ENCODE assay signal across 20 cellular contexts in the genomic region with DNA sequence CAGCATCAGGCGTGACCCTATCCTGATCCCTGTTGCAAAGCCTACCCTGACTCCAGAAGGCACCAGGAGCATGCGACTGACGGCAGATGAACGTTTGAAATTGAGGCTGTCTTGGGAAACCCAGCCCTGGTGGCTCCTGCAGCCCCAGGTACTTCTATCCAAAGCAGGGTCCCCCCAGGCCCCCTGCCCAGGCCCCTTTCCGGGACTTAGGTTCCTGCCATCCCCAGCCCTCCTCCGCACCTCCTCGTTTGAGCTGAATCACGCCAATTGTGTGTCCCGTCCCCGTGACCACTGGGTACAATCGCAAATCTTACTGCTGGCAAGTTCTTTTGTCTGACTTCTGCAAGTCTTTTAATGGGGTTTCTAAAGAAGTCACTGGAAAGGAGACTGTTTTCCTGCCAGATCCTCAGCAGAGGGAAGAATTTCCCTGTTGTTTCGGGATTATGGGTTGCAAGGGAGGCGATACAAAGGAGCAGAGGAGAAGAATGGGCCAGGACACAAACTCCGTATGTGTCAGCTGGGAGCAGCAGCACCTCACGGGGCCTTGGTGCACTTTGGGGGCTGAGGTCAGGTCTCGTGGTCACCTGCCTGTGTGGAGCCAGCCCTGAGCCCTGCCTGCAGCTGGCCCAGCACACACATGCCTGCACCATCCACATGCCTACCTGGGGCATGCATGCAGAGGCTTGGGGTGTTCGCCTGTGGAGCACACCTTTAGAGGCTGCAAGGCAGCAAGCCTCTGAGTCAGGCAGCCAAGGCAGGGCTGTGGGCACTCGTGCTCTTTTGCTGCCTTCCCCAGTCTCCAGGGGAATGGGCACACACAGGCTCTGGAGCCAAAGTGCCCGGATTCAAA. TPM values are rescaled to one million over a fixed set of nuclear protein-coding genes. Genes with fewer than 3 reads are reported as not detected.
DNase-seq lines count a peak whose midpoint lies in the region; ATAC-seq and TF ChIP-seq lines count a peak whose summit lies in the region.
"Had no signal": no experiment of that assay in that cellular context is flagged by ENCODE, and none has a peak within 500 bp of the region (broad histone marks: within the 10 kb centered on the region; RNA-seq: fewer than 3 reads in every experiment).

No MANE protein-coding gene starts in this region.

- H3K4me3 ChIP-seq in Panc1 (ENCODE audit: low read depth in 2 of 2, low read length in 2 of 2): no peak overlapping the region
- H3K4me3 ChIP-seq: adrenal gland, breast epithelium, heart left ventricle had no signal

- ATAC-seq in Panc1 (0 out of 2 replicates have a peak, but pooled peaks have one; percentile 19), HG02763 (IDR thresholded peaks at IDR 0.05; ENCODE audit: unreplicated experiment) (no peak)
- ATAC-seq: heart left ventricle had no signal

- no peak overlapping the region for H3K27ac ChIP-seq in Panc1 (ENCODE audit: low read length)
- H3K27ac ChIP-seq in temporal lobe (ENCODE audit: low read depth, low read length): peak overlapping the region; percentile 19
- H3K27ac ChIP-seq: adrenal gland, breast epithelium, C4-2B, heart left ventricle had no signal

- CTCF ChIA-PET in Panc1 (lab: Charles Lee): interaction anchor here (0.6 to 1.0 kb wide), 3 partner anchors 70 to 261 kb away, joined by 3 to 4 read pairs (median 4); no protein-coding TSS in a partner anchor
- CTCF ChIA-PET in HEK293T (lab: Yijun Ruan, JAX): interaction anchor here (1.0 kb wide), 1 partner anchor 16 kb away, joined by 3 read pairs; no protein-coding TSS in a partner anchor

- H3K4me1 ChIP-seq in Panc1 (ENCODE audit: control insufficient read depth, insufficient read depth, low read length): no peaks in the 10 kb centered on the region
- H3K4me1 ChIP-seq: adrenal gland, breast epithelium, heart left ventricle had no signal

- intact Hi-C loops in Panc1 (cut with micrococcal nuclease; ENCODE audit: unreplicated experiment): loop anchor here (1.0 kb wide), 1 partner anchor 75 kb away; no protein-coding TSS in a partner anchor

- TF ChIP-seq CTCF in Panc1 (IDR thresholded peaks at IDR 0.05): no peak

- no TSS peak for BruUV-seq in Panc1 (replicated peaks; lab: Mats Ljungman, UMichigan)

- no peaks in the 10 kb centered on the region for H3K36me3 ChIP-seq in Panc1 (ENCODE audit: control insufficient read depth, insufficient read depth, low read length)
- H3K36me3 ChIP-seq: adrenal gland, breast epithelium, heart left ventricle had no signal

- in situ Hi-C loops in Panc1 (cut with HindIII; ENCODE audit: low pct_unique_long_range_greater_than_20kb, low sequenced_read_pairs): no loop called here

- POLR2A ChIA-PET in Panc1 (lab: Charles Lee) (no interaction called here), HEK293T (lab: Yijun Ruan, JAX) (no interaction called here)

- H3K27me3 ChIP-seq in Panc1 (ENCODE audit: control insufficient read depth, insufficient read depth, low read length): no peaks in the 10 kb centered on the region
- H3K27me3 ChIP-seq: adrenal gland, breast epithelium had no signal

- no peak for DNase-seq in Panc1 (ENCODE audit: low read depth, low spot score)
- DNase-seq in ecto neural progenitor cell (ENCODE audit: low spot score): peak; percentile 72
- DNase-seq in medulla oblongata (ENCODE audit: extremely low spot score): peak; percentile 66
- DNase-seq in HEK293T (ENCODE audit: extremely low spot score): no peak
- no peak for DNase-seq in MV-4-11 (lab: John Stamatoyannopoulos, UW)
- DNase-seq: activated CD4-positive, CD25-positive, alpha-beta regulatory T cell treated with anti-CD3 and anti-CD28 coated beads, Interleukin-2, amount 50 U/mL, for 72 hours; activated T-cell treated with anti-CD3 and anti-CD28 coated beads, Interleukin-2, amount 50 U/mL, for 1 hour; adrenal gland; H7; heart left ventricle; Karpas-422; NCI-H1694 treated with DMSO at 0.1 percent for 48 hours; NCI-H2171 treated with DMSO at 0.1 percent for 48 hours; NCI-H526; T-helper 1 cell had no signal

- H3K9me3 ChIP-seq in Panc1 (ENCODE audit: control insufficient read depth, insufficient read depth, low read depth, low read length): no peaks in the 10 kb centered on the region
- H3K9me3 ChIP-seq: adrenal gland, breast epithelium, heart left ventricle had no signal

TF ChIP-seq in HEK293T, 16 proteins besides CTCF, POLR2A, EP300 and RAD21:
- TF ChIP-seq NFRKB (IDR thresholded peaks at IDR 0.05): no peak
- no peak for TF ChIP-seq ARNT (IDR thresholded peaks at IDR 0.05)
- no peak for TF ChIP-seq LEF1 (IDR thresholded peaks at IDR 0.05; ENCODE audit: borderline replicate concordance)
- TF ChIP-seq TARDBP (IDR thresholded peaks at IDR 0.05): no peak
- no peak for TF ChIP-seq ELF4 (IDR thresholded peaks at IDR 0.05)
- no peak for TF ChIP-seq FOXA1 (IDR thresholded peaks at IDR 0.05)
- TF ChIP-seq BHLHE40 (IDR thresholded peaks at IDR 0.05; ENCODE audit: borderline replicate concordance): no peak
- TF ChIP-seq, protein P1, sequence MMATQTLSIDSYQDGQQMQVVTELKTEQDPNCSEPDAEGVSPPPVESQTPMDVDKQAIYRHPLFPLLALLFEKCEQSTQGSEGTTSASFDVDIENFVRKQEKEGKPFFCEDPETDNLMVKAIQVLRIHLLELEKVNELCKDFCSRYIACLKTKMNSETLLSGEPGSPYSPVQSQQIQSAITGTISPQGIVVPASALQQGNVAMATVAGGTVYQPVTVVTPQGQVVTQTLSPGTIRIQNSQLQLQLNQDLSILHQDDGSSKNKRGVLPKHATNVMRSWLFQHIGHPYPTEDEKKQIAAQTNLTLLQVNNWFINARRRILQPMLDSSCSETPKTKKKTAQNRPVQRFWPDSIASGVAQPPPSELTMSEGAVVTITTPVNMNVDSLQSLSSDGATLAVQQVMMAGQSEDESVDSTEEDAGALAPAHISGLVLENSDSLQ (IDR thresholded peaks at IDR 0.05): no peak
- TF ChIP-seq L3MBTL2 (conservative IDR thresholded peaks at IDR 0.05): no peak
- TF ChIP-seq HDGF (IDR thresholded peaks at IDR 0.05; ENCODE audit: borderline replicate concordance): no peak
- TF ChIP-seq FOXK2 (IDR thresholded peaks at IDR 0.05): no peak
- no peak for TF ChIP-seq ZNF384 (IDR thresholded peaks at IDR 0.05)
- no peak for TF ChIP-seq SUZ12 (IDR thresholded peaks at IDR 0.05)
- TF ChIP-seq CTBP1 (IDR thresholded peaks at IDR 0.05; ENCODE audit: borderline replicate concordance): no peak

RNA-seq across cellular contexts. Expression of a gene that starts 35.8 kb away (rescaled TPM):
- 0.80 TPM for total RNA-seq in Panc1 (2021; ENCODE audit: unreplicated experiment)
- 1.5 TPM for polyA plus RNA-seq in Panc1 (2012; ENCODE audit: insufficient read length)
- total RNA-seq in temporal lobe: 45.7 TPM
- total RNA-seq: endothelial cell of umbilical vein had no signal
- polyA plus RNA-seq: endothelial cell of umbilical vein had no signal

Comparison
In these comparisons a context has a peak if more than half of its experiments do, and no peak if none do; other contexts are left out.
1. DNase-seq: peak in ecto neural progenitor cell (single experiment) and medulla oblongata (single experiment); none in Panc1 (single experiment), HEK293T (single experiment) and MV-4-11 (single experiment).
2. RNA of a gene that starts 35.8 kb away (total RNA-seq): 45.7 TPM in temporal lobe (single experiment); 0.80 TPM in Panc1 (single experiment); every median in the first group is over 10 times any median in the second.